In genomic region chr1:235369802-235370201, GRCh38 we compare ENCODE assay signal across 20 cellular contexts. TPM values are rescaled to one million over a fixed set of nuclear protein-coding genes. Genes with fewer than 3 reads are reported as not detected.
A peak's percentile ranks its signal among the peaks of the same experiment; 100 is the strongest.
DNase-seq lines count a peak whose midpoint lies in the region; ATAC-seq and TF ChIP-seq lines count a peak whose summit lies in the region.
"Had no signal": no experiment of that assay in that cellular context is flagged by ENCODE, and none has a peak within 500 bp of the region (broad histone marks: within the 10 kb centered on the region; RNA-seq: fewer than 3 reads in every experiment).

No MANE protein-coding gene starts in this region.

- no peaks in the 10 kb centered on the region for H3K27me3 Mint-ChIP-seq in activated T-cell treated with anti-CD3 and anti-CD28 coated beads, Interleukin-2, amount 50 U/mL, for 4 hours (ENCODE audit: low read depth)
- no peaks in the 10 kb centered on the region; the same call in 1 of the 2 replicates for H3K27me3 Mint-ChIP-seq in WTC11 (ENCODE audit: low read depth)
- no peaks in the 10 kb centered on the region for H3K27me3 Mint-ChIP-seq in naive thymus-derived CD8-positive, alpha-beta T cell

- peaks cover 34% of the 10 kb centered on the region for H3K4me1 Mint-ChIP-seq in activated T-cell treated with anti-CD3 and anti-CD28 coated beads, Interleukin-2, amount 50 U/mL, for 4 hours (ENCODE audit: low read depth)
- H3K4me1 Mint-ChIP-seq in WTC11 = peaks cover 20% of the 10 kb centered on the region
- peaks cover 16 to 44% (median 36%) of the 10 kb centered on the region in 4 donors for H3K4me1 Mint-ChIP-seq in naive thymus-derived CD8-positive, alpha-beta T cell

- no peaks in the 10 kb centered on the region for H3K9me3 Mint-ChIP-seq in activated T-cell treated with anti-CD3 and anti-CD28 coated beads, Interleukin-2, amount 50 U/mL, for 4 hours
- peaks cover 3% of the 10 kb centered on the region; the same call in 1 of the 2 replicates for H3K9me3 Mint-ChIP-seq in WTC11
- H3K9me3 Mint-ChIP-seq in naive thymus-derived CD8-positive, alpha-beta T cell = no peaks in the 10 kb centered on the region

- peaks cover 2% of the 10 kb centered on the region for H3K36me3 Mint-ChIP-seq in activated T-cell treated with anti-CD3 and anti-CD28 coated beads, Interleukin-2, amount 50 U/mL, for 4 hours (ENCODE audit: insufficient read depth)
- peaks cover 17% of the 10 kb centered on the region for H3K36me3 Mint-ChIP-seq in WTC11
- H3K36me3 Mint-ChIP-seq in naive thymus-derived CD8-positive, alpha-beta T cell = peaks cover 0 to 5% (median 2%) of the 10 kb centered on the region in 3 donors

- DNase-seq in activated T-cell treated with anti-CD3 and anti-CD28 coated beads, Interleukin-2, amount 50 U/mL, for 4 hours = no peak
- no peak for DNase-seq in activated T-cell treated with anti-CD3 and anti-CD28 coated beads, Interleukin-2, amount 50 U/mL, for 48 hours
- DNase-seq in ELR (ENCODE audit: low read depth) (peak; percentile 6), WTC11 (ENCODE audit: low spot score) (no peak), NCI-H510A (lab: John Stamatoyannopoulos, UW) (no peak), DMS79 treated with DMSO at 0.1 percent for 48 hours (lab: John Stamatoyannopoulos, UW) (no peak)
- DNase-seq in naive thymus-derived CD8-positive, alpha-beta T cell = no peak
- DNase-seq: activated CD4-positive, alpha-beta T cell treated with anti-CD3 and anti-CD28 coated beads for 48 hours; activated naive CD4-positive, alpha-beta T cell treated with Interleukin-2 at 50 U/mL for 16 hours; C1 segment of cervical spinal cord; dorsolateral prefrontal cortex; GDM1; heart left ventricle; KBM-7; mesenchymal stem cell; NCI-H1694; NCI-H69; stimulated activated CD4-positive, alpha-beta T cell treated with anti-CD3 and anti-CD28 coated beads, Interleukin-1b, Interleukin-23, amount 100 ng/mL, for 48 hours had no signal

- H3K4me3 Mint-ChIP-seq in activated T-cell treated with anti-CD3 and anti-CD28 coated beads, Interleukin-2, amount 50 U/mL, for 4 hours = peak overlapping the region; percentile 12
- peak overlapping the region; percentile 33 for H3K4me3 Mint-ChIP-seq in WTC11
- H3K4me3 Mint-ChIP-seq in naive thymus-derived CD8-positive, alpha-beta T cell = peak overlapping the region in 9 of 10 donors; percentile 6 to 74 (median 26)

- peak overlapping the region; percentile 22; the same call in 1 of the 2 replicates for H3K27ac Mint-ChIP-seq in WTC11
- peak overlapping the region in 6 of 10 donors; percentile 9 to 66 (median 30) for H3K27ac Mint-ChIP-seq in naive thymus-derived CD8-positive, alpha-beta T cell

- CTCF ChIA-PET in WTC11 (lab: Charles Lee) = no interaction called here

- POLR2A ChIA-PET in WTC11 (lab: Charles Lee) = no interaction called here
- POLR2A ChIA-PET in naive thymus-derived CD8-positive, alpha-beta T cell (lab: Charles Lee) = interaction anchor here (0.8 kb wide), 1 partner anchor 758 kb away, joined by 4 read pairs; no protein-coding TSS in a partner anchor

- no peak for ATAC-seq in activated T-cell treated with anti-CD3 and anti-CD28 coated beads, Interleukin-2, amount 50 U/mL, for 4 hours
- ATAC-seq in WTC11 (no peak), HG03442 (IDR thresholded peaks at IDR 0.05; ENCODE audit: unreplicated experiment) (no peak)
- ATAC-seq in naive thymus-derived CD8-positive, alpha-beta T cell = no peak
- ATAC-seq: heart left ventricle, Right ventricle myocardium inferior had no signal

- no peak for TF ChIP-seq CTCF in WTC11 (IDR thresholded peaks at IDR 0.05)

TF ChIP-seq in WTC11, 78 proteins besides CTCF, POLR2A, EP300 and RAD21:
- TF ChIP-seq RELA (CRISPR knock-in tag; IDR thresholded peaks at IDR 0.05; ENCODE audit: borderline replicate concordance) (no peak), ESRRA (CRISPR knock-in tag; IDR thresholded peaks at IDR 0.05; ENCODE audit: borderline replicate concordance) (no peak), MYBL2 (CRISPR knock-in tag; IDR thresholded peaks at IDR 0.05) (no peak), E2F1 (CRISPR knock-in tag; IDR thresholded peaks at IDR 0.05) (no peak), ZNF263 (CRISPR knock-in tag; IDR thresholded peaks at IDR 0.05; ENCODE audit: low read depth) (no peak), IRF2 (CRISPR knock-in tag; IDR thresholded peaks at IDR 0.05; ENCODE audit: borderline replicate concordance, low read depth) (no peak), ATF1 (CRISPR knock-in tag; IDR thresholded peaks at IDR 0.05) (no peak), SMAD4 (CRISPR knock-in tag; IDR thresholded peaks at IDR 0.05) (no peak), ZNF532 (CRISPR knock-in tag; IDR thresholded peaks at IDR 0.05; ENCODE audit: borderline replicate concordance) (no peak), GTF2I (CRISPR knock-in tag; conservative IDR thresholded peaks at IDR 0.05) (no peak), JAZF1 (CRISPR knock-in tag; IDR thresholded peaks at IDR 0.05) (no peak), TEAD4 (CRISPR knock-in tag; IDR thresholded peaks at IDR 0.05) (no peak), NFYB (CRISPR knock-in tag; conservative IDR thresholded peaks at IDR 0.05; ENCODE audit: low read depth) (no peak), ZNF416 (CRISPR knock-in tag; IDR thresholded peaks at IDR 0.05) (no peak), MXD4 (CRISPR knock-in tag; IDR thresholded peaks at IDR 0.05; ENCODE audit: borderline replicate concordance) (no peak), ZNF423 (CRISPR knock-in tag; IDR thresholded peaks at IDR 0.05) (no peak), TEAD1 (CRISPR knock-in tag; IDR thresholded peaks at IDR 0.05) (no peak)

RNA-seq across cellular contexts. Expression of gene TBCE, which starts 2.6 kb away (rescaled TPM):
- 10 to 100 TPM; 20.4 to 24.7 (median 23.9) TPM for total RNA-seq in activated T-cell treated with anti-CD3 and anti-CD28 coated beads, Interleukin-2, amount 50 U/mL, for 4 hours
- total RNA-seq in WTC11 (2021) = 33.3 to 40.1 TPM (median 34.8 TPM) in 3 replicates
- 10 to 100 TPM; 21.9 to 29.5 TPM for total RNA-seq in naive thymus-derived CD8-positive, alpha-beta T cell
- 10 to 100 TPM; 11.9 to 14.6 (median 12.6) TPM for polyA plus RNA-seq in naive thymus-derived CD8-positive, alpha-beta T cell

RNA-seq across cellular contexts. Expression of gene GGPS1, which starts 41.4 kb away (rescaled TPM):
- 10 to 100 TPM; 20.9 to 21.9 (median 21.5) TPM for total RNA-seq in activated T-cell treated with anti-CD3 and anti-CD28 coated beads, Interleukin-2, amount 50 U/mL, for 4 hours
- 37.3 to 43.5 TPM (median 39.2 TPM) in 3 replicates for total RNA-seq in WTC11 (2021)
- 10 to 100 TPM; 55.1 to 55.3 TPM for total RNA-seq in naive thymus-derived CD8-positive, alpha-beta T cell
- polyA plus RNA-seq in naive thymus-derived CD8-positive, alpha-beta T cell = 10 to 100 TPM; 43.7 to 69.4 (median 57.3) TPM

RNA-seq across cellular contexts. Expression of gene ARID4B, which starts 41.8 kb away (rescaled TPM):
- total RNA-seq in activated T-cell treated with anti-CD3 and anti-CD28 coated beads, Interleukin-2, amount 50 U/mL, for 4 hours = 10 to 100 TPM; 26.9 to 41.5 (median 36.4) TPM
- 30.2 to 35.7 TPM (median 32.8 TPM) in 3 replicates for total RNA-seq in WTC11 (2021)
- 100 to 1,000 TPM in 1 of 2 experiments, 10 to 100 TPM in 1; 92.2 to 105 TPM for total RNA-seq in naive thymus-derived CD8-positive, alpha-beta T cell
- 10 to 100 TPM; 37.4 to 58.0 (median 52.8) TPM for polyA plus RNA-seq in naive thymus-derived CD8-positive, alpha-beta T cell
